ENCODE assay signal across 1 cellular context in genomic region chr22:49971232-49972162, GRCh38.
TF ChIP-seq lines count a peak whose summit lies in the region.

No MANE protein-coding gene starts in this region.

TF ChIP-seq in endothelial cell of umbilical vein, 7 proteins besides CTCF, POLR2A, EP300 and RAD21 (continued from another document):
- TF ChIP-seq EZH2 (IDR thresholded peaks at IDR 0.05; ENCODE audit: borderline replicate concordance, low read depth, low read length, severe bottlenecking) (no peak), POLR2AphosphoS5 (IDR thresholded peaks at IDR 0.05; ENCODE audit: insufficient read depth, low read depth, low read length) (no peak)
- TF ChIP-seq, protein P1, sequence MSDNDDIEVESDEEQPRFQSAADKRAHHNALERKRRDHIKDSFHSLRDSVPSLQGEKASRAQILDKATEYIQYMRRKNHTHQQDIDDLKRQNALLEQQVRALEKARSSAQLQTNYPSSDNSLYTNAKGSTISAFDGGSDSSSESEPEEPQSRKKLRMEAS (IDR thresholded peaks at IDR 0.05; ENCODE audit: insufficient read depth, insufficient read length) = no peak
